ENCODE assay signal across 21 cellular contexts in genomic region chr5:95777441-95777840, GRCh38.
"Had no signal": no experiment of that assay in that cellular context is flagged by ENCODE, and none has a peak within 500 bp of the region (broad histone marks: within the 10 kb centered on the region; RNA-seq: fewer than 3 reads in every experiment).

No MANE protein-coding gene starts in this region.

- ATAC-seq: activated CD4-positive, alpha-beta T cell treated with anti-CD3 and anti-CD28 coated beads for 36 hours; activated T-helper 17 cell treated with anti-CD3 and anti-CD28 coated beads, Interleukin-2, amount 50 U/mL, for 72 hours; PC-3 had no signal

- H3K27me3 Mint-ChIP-seq: activated CD4-positive, alpha-beta T cell treated with anti-CD3 and anti-CD28 coated beads for 36 hours; activated naive CD4-positive, alpha-beta T cell treated with anti-CD3 and anti-CD28 coated beads, Interleukin-2, amount 10 ng/mL, durations not matched to agents 7 days and 5 days; activated naive CD8-positive, alpha-beta T cell treated with anti-CD3 and anti-CD28 coated beads for 36 hours had no signal

- H3K4me3 ChIP-seq: adrenal gland had no signal

- H3K9me3 ChIP-seq: adrenal gland had no signal

- H3K27ac ChIP-seq: adrenal gland, WERI-Rb-1 had no signal

- H3K27ac Mint-ChIP-seq: activated CD4-positive, alpha-beta memory T cell treated with anti-CD3 and anti-CD28 coated beads, Interleukin-2, amount 10 ng/mL, durations not matched to agents 7 days and 5 days; activated CD4-positive, alpha-beta T cell treated with anti-CD3 and anti-CD28 coated beads for 36 hours; activated naive CD4-positive, alpha-beta T cell treated with anti-CD3 and anti-CD28 coated beads, Interleukin-2, amount 10 ng/mL, durations not matched to agents 7 days and 5 days; activated naive CD8-positive, alpha-beta T cell treated with anti-CD3 and anti-CD28 coated beads for 36 hours; activated T-helper 17 cell treated with anti-CD3 and anti-CD28 coated beads, Interleukin-2, amount 50 U/mL, for 72 hours had no signal

- H3K4me3 Mint-ChIP-seq: activated CD4-positive, alpha-beta memory T cell treated with anti-CD3 and anti-CD28 coated beads, Interleukin-2, amount 10 ng/mL, durations not matched to agents 7 days and 5 days; activated CD4-positive, alpha-beta T cell treated with anti-CD3 and anti-CD28 coated beads for 36 hours; activated naive CD4-positive, alpha-beta T cell treated with anti-CD3 and anti-CD28 coated beads, Interleukin-2, amount 10 ng/mL, durations not matched to agents 7 days and 5 days; activated naive CD8-positive, alpha-beta T cell treated with anti-CD3 and anti-CD28 coated beads for 36 hours; activated T-helper 17 cell treated with anti-CD3 and anti-CD28 coated beads, Interleukin-2, amount 50 U/mL, for 72 hours had no signal

- H3K4me1 Mint-ChIP-seq: activated T-helper 17 cell treated with anti-CD3 and anti-CD28 coated beads, Interleukin-2, amount 50 U/mL, for 72 hours had no signal

- H3K9me3 Mint-ChIP-seq: activated CD4-positive, alpha-beta memory T cell treated with anti-CD3 and anti-CD28 coated beads, Interleukin-2, amount 10 ng/mL, durations not matched to agents 7 days and 5 days; activated naive CD4-positive, alpha-beta T cell treated with anti-CD3 and anti-CD28 coated beads, Interleukin-2, amount 10 ng/mL, durations not matched to agents 7 days and 5 days; activated naive CD8-positive, alpha-beta T cell treated with anti-CD3 and anti-CD28 coated beads for 36 hours; activated T-helper 17 cell treated with anti-CD3 and anti-CD28 coated beads, Interleukin-2, amount 50 U/mL, for 72 hours had no signal

- H3K27me3 ChIP-seq: adrenal gland had no signal

- H3K36me3 ChIP-seq: adrenal gland had no signal

- DNase-seq: activated CD4-positive, alpha-beta memory T cell treated with anti-CD3 and anti-CD28 coated beads, Interleukin-2, amount 10 ng/mL, durations not matched to agents 7 days and 5 days; activated CD4-positive, alpha-beta T cell treated with anti-CD3 and anti-CD28 coated beads for 36 hours; activated CD4-positive, alpha-beta T cell treated with anti-CD3 and anti-CD28 coated beads, Interleukin-2, amount 50 U/mL, for 1 hour; activated gamma-delta T cell treated with Interleukin-2 at 50 U/mL for 16 hours; activated naive CD4-positive, alpha-beta T cell treated with anti-CD3 and anti-CD28 coated beads, Interleukin-2, amount 10 ng/mL, durations not matched to agents 7 days and 5 days; activated naive CD8-positive, alpha-beta T cell treated with anti-CD3 and anti-CD28 coated beads for 36 hours; activated T-cell treated with anti-CD3 and anti-CD28 coated beads for 4 hours; activated T-cell treated with anti-CD3 and anti-CD28 coated beads, Interleukin-2, amount 50 U/mL, for 48 hours; adrenal gland; aorta; NCI-H1105 treated with DMSO at 0.1 percent for 48 hours; NCI-H1436 treated with DMSO at 0.1 percent for 48 hours; NCI-H187; NCI-H2081; NCI-H510A treated with DMSO at 0.1 percent for 48 hours; NCI-H69; PC-3; SHP77 treated with DMSO at 0.1 percent for 48 hours; T-helper 2 cell; WERI-Rb-1 had no signal

- H3K36me3 Mint-ChIP-seq: activated naive CD4-positive, alpha-beta T cell treated with anti-CD3 and anti-CD28 coated beads, Interleukin-2, amount 10 ng/mL, durations not matched to agents 7 days and 5 days; activated naive CD8-positive, alpha-beta T cell treated with anti-CD3 and anti-CD28 coated beads for 36 hours had no signal
